ENCODE assay signal across 8 cellular contexts in genomic region chr16:24730914-24731313, GRCh38. TPM values are rescaled to one million over a fixed set of nuclear protein-coding genes. Genes with fewer than 3 reads are reported as not detected.
DNase-seq lines count a peak whose midpoint lies in the region; ATAC-seq and TF ChIP-seq lines count a peak whose summit lies in the region.

No MANE protein-coding gene starts in this region.

- TF ChIP-seq POLR2A in Peyer's patch (IDR thresholded peaks at IDR 0.05) (no peak), prostate gland (IDR thresholded peaks at IDR 0.05) (no peak)

- no peak for ATAC-seq in DND-41 (ENCODE audit: insufficient read depth, low read depth)
- no peak for ATAC-seq in GM21423 (IDR thresholded peaks at IDR 0.05; ENCODE audit: unreplicated experiment)
- ATAC-seq in GM18858 (IDR thresholded peaks at IDR 0.05; ENCODE audit: unreplicated experiment): no peak
- no peak for ATAC-seq in HG03095 (IDR thresholded peaks at IDR 0.05; ENCODE audit: unreplicated experiment)

- DNase-seq in DND-41: no peak
- DNase-seq in Peyer's patch: no peak
- no peak for DNase-seq in epithelial cell of esophagus (ENCODE audit: low read depth)
- DNase-seq in prostate gland (ENCODE audit: low spot score): no peak
- DNase-seq in NCI-H69 (lab: John Stamatoyannopoulos, UW): no peak

- H3K4me3 ChIP-seq in DND-41 (ENCODE audit: low read depth in 1 of 2, low read length in 2 of 2) (peak overlapping the region; percentile 95 to 97; a peak in 3 of 4 replicates), Peyer's patch (peak overlapping the region; percentile 54 to 96 (median 86)), epithelial cell of esophagus (ENCODE audit: low read length) (peak overlapping the region; percentile 90), prostate gland (peak overlapping the region; percentile 75 to 89)

- peaks cover 73% of the 10 kb centered on the region for H3K79me2 ChIP-seq in DND-41 (ENCODE audit: insufficient read depth, low read length)

- H3K27ac ChIP-seq in DND-41 (ENCODE audit: low read length) (no peak overlapping the region), Peyer's patch (peak overlapping the region in 2 of 4 donors; percentile 94 to 97), prostate gland (peak overlapping the region; percentile 90 to 96)

- H3K36me3 ChIP-seq in DND-41 (ENCODE audit: insufficient read depth, low read length): peaks cover 22% of the 10 kb centered on the region
- no peaks in the 10 kb centered on the region for H3K36me3 ChIP-seq in Peyer's patch
- no peaks in the 10 kb centered on the region for H3K36me3 ChIP-seq in prostate gland

- H3K9ac ChIP-seq in DND-41 (ENCODE audit: low read depth, low read length): peak overlapping the region; percentile 82

- intact Hi-C loops in prostate gland (cut with DNase I): loop anchor here (2.0 kb wide), 1 partner anchor 24 kb away; no protein-coding TSS in a partner anchor

- TF ChIP-seq CTCF in DND-41 (IDR thresholded peaks at IDR 0.05; ENCODE audit: borderline replicate concordance, extremely low read depth, low read length, poor library complexity, severe bottlenecking) (no peak), Peyer's patch (IDR thresholded peaks at IDR 0.05) (no peak), epithelial cell of esophagus (IDR thresholded peaks at IDR 0.05; ENCODE audit: insufficient read depth, low read depth, low read length, missing control alignments) (no peak), prostate gland (IDR thresholded peaks at IDR 0.05) (no peak)

- peaks cover 37% of the 10 kb centered on the region for H3K4me1 ChIP-seq in DND-41 (ENCODE audit: insufficient read depth, low read length)
- H3K4me1 ChIP-seq in Peyer's patch: peaks cover 0 to 34% (median 6%) of the 10 kb centered on the region in 4 donors
- no peaks in the 10 kb centered on the region for H3K4me1 ChIP-seq in prostate gland (replicated peaks)

- H3K9me3 ChIP-seq in DND-41 (ENCODE audit: insufficient read depth, low read length, severe bottlenecking) (no peaks in the 10 kb centered on the region), Peyer's patch (no peaks in the 10 kb centered on the region), prostate gland (no peaks in the 10 kb centered on the region)

- peak overlapping the region; percentile 71 for H3K4me2 ChIP-seq in DND-41 (ENCODE audit: insufficient read depth, low read length)

- H2AFZ ChIP-seq in DND-41 (ENCODE audit: low read depth, low read length): no peak overlapping the region

- H4K20me1 ChIP-seq in DND-41 (ENCODE audit: insufficient read depth, low read length): peaks cover 31% of the 10 kb centered on the region

- H3K27me3 ChIP-seq in DND-41 (ENCODE audit: insufficient read depth, low read length, poor library complexity) (peaks cover 2% of the 10 kb centered on the region), Peyer's patch (no peaks in the 10 kb centered on the region), prostate gland (replicated peaks; ENCODE audit: insufficient read depth) (no peaks in the 10 kb centered on the region)

- WGBS in prostate gland: 14% methylated on average over 6 of the region's 6 CpGs

RNA-seq across cellular contexts. Expression of gene TNRC6A, which starts 1.5 kb away (rescaled TPM):
- total RNA-seq in Peyer's patch (100 to 1,000 TPM in 2 of 4 donors, 10 to 100 TPM in 2; 47.3 to 316 (median 85.5) TPM), prostate gland (10 to 100 TPM; 37.5 to 65.5 TPM)
